ENCODE assay signal across 17 cellular contexts in genomic region chr22:38781033-38781432, GRCh38.
"Had no signal": no experiment of that assay in that cellular context is flagged by ENCODE, and none has a peak within 500 bp of the region (broad histone marks: within the 10 kb centered on the region; RNA-seq: fewer than 3 reads in every experiment).

No MANE protein-coding gene starts in this region.

- H3K9me3 ChIP-seq: ascending aorta, colonic mucosa, ovary had no signal

- H3K27ac ChIP-seq: ascending aorta, colonic mucosa, neural progenitor cell, ovary had no signal

- H3K36me3 ChIP-seq: colonic mucosa, neural progenitor cell, ovary had no signal

- ATAC-seq: activated naive CD8-positive, alpha-beta T cell treated with anti-CD3 and anti-CD28 coated beads, Interleukin-2, amount 50 U/mL, for 24 hours; left colon had no signal

- H3K4me3 Mint-ChIP-seq: activated CD4-positive, alpha-beta T cell treated with anti-CD3 and anti-CD28 coated beads, Interleukin-2, amount 10 ng/mL, durations not matched to agents 24 days and 14 days; activated naive CD8-positive, alpha-beta T cell treated with anti-CD3 and anti-CD28 coated beads, Interleukin-2, amount 50 U/mL, for 24 hours; activated T-helper 1 cell treated with anti-CD3 and anti-CD28 coated beads, Interleukin-12 subunit alpha, Interleukin-12 subunit beta, Interleukin-2, Interleukin-4 antibody, amounts not matched to agents 30 ng/mL and 10 ng/mL and 1 ng/mL, durations not matched to agents 14 hours and 24 hours and 36 hours; immature natural killer cell; naive B cell; neural progenitor cell; T-helper 2 cell treated with Interferon-gamma antibody and Interleukin-4, amounts not matched to agents 5 μg/mL and 100 μg/mL, for 36 hours had no signal

- H3K27ac Mint-ChIP-seq: activated CD4-positive, alpha-beta T cell treated with anti-CD3 and anti-CD28 coated beads, Interleukin-2, amount 10 ng/mL, durations not matched to agents 24 days and 14 days; activated naive CD8-positive, alpha-beta T cell treated with anti-CD3 and anti-CD28 coated beads, Interleukin-2, amount 50 U/mL, for 24 hours; activated T-helper 1 cell treated with anti-CD3 and anti-CD28 coated beads, Interleukin-12 subunit alpha, Interleukin-12 subunit beta, Interleukin-2, Interleukin-4 antibody, amounts not matched to agents 30 ng/mL and 10 ng/mL and 1 ng/mL, durations not matched to agents 14 hours and 24 hours and 36 hours; neural progenitor cell; T-helper 2 cell treated with Interferon-gamma antibody and Interleukin-4, amounts not matched to agents 5 μg/mL and 100 μg/mL, for 36 hours had no signal

- H3K27me3 ChIP-seq: ascending aorta, colonic mucosa, neural progenitor cell, ovary had no signal

- H3K4me3 ChIP-seq: ascending aorta, colonic mucosa, neural progenitor cell, ovary had no signal

- H3K9me3 Mint-ChIP-seq: activated CD4-positive, alpha-beta T cell treated with anti-CD3 and anti-CD28 coated beads, Interleukin-2, amount 10 ng/mL, durations not matched to agents 24 days and 14 days; activated naive CD8-positive, alpha-beta T cell treated with anti-CD3 and anti-CD28 coated beads, Interleukin-2, amount 50 U/mL, for 24 hours; activated T-helper 1 cell treated with anti-CD3 and anti-CD28 coated beads, Interleukin-12 subunit alpha, Interleukin-12 subunit beta, Interleukin-2, Interleukin-4 antibody, amounts not matched to agents 30 ng/mL and 10 ng/mL and 1 ng/mL, durations not matched to agents 14 hours and 24 hours and 36 hours; immature natural killer cell; naive B cell; neural progenitor cell; T-helper 2 cell treated with Interferon-gamma antibody and Interleukin-4, amounts not matched to agents 5 μg/mL and 100 μg/mL, for 36 hours had no signal

- H3K4me1 ChIP-seq: colonic mucosa had no signal

- DNase-seq: activated CD4-positive, alpha-beta T cell treated with anti-CD3 and anti-CD28 coated beads, Interleukin-2, amount 10 ng/mL, durations not matched to agents 24 days and 14 days; activated CD4-positive, CD25-positive, alpha-beta regulatory T cell; activated naive CD4-positive, alpha-beta T cell treated with Interleukin-2 at 50 U/mL for 16 hours; activated naive CD8-positive, alpha-beta T cell treated with anti-CD3 and anti-CD28 coated beads, Interleukin-2, amount 50 U/mL, for 24 hours; colonic mucosa; effector memory CD4-positive, alpha-beta T cell; foreskin melanocyte; immature natural killer cell; left colon; naive B cell; ovary; stimulated activated CD4-positive, alpha-beta T cell treated with anti-CD3 and anti-CD28 coated beads, Interleukin-12 subunit alpha, Interleukin-12 subunit beta, amount 100 ng/mL, for 4 hours; stimulated activated CD4-positive, alpha-beta T cell treated with anti-CD3 and anti-CD28 coated beads, Interleukin-2, amount 100 ng/mL, for 24 hours had no signal

- H3K27me3 Mint-ChIP-seq: activated CD4-positive, alpha-beta T cell treated with anti-CD3 and anti-CD28 coated beads, Interleukin-2, amount 10 ng/mL, durations not matched to agents 24 days and 14 days; activated naive CD8-positive, alpha-beta T cell treated with anti-CD3 and anti-CD28 coated beads, Interleukin-2, amount 50 U/mL, for 24 hours; naive B cell had no signal
